ENCODE assay signal across 9 cellular contexts in the genomic region with DNA sequence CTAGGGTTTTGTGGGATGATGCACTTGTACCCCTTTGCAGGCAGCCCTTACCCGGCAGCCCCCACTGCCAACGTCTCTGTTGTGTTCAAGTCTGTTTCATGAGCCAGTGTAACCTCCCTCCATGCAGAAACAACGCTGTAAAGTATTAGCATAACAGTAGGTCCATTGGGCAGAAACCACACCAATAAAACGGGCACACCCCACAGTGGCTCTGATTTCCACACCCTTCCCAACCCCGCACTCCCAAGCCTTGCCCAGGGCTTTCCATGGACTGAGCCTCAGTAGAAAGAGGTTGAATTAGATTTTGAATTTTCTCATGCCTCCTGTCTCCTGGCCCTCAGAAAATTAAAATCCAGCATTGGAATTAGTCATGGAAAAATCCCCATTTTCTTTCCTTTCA.
"Had no signal": no experiment of that assay in that cellular context is flagged by ENCODE, and none has a peak within 500 bp of the region (broad histone marks: within the 10 kb centered on the region; RNA-seq: fewer than 3 reads in every experiment).

No MANE protein-coding gene starts in this region.

- DNase-seq: GM23248, GOT3, H7, HFFc6, IMR-90 had no signal

- FAIRE-seq: HTR-8/SVneo, K562 had no signal

- H3K4me3 ChIP-seq: GM23248, HAP-1, K562 had no signal

- ATAC-seq: HCT116, K562 had no signal

- H3K27ac Mint-ChIP-seq: HFFc6 had no signal

- H3K4me3 Mint-ChIP-seq: HFFc6 had no signal

- H3K9ac ChIP-seq: GM23248 had no signal

- H2AFZ ChIP-seq: GM23248 had no signal

- H3K27ac ChIP-seq: GM23248 had no signal

- H3K36me3 ChIP-seq: HAP-1 had no signal

- H3K4me1 ChIP-seq: HAP-1 had no signal

- H3K9me3 ChIP-seq: HAP-1 had no signal

- H3K9me3 Mint-ChIP-seq: HFFc6 had no signal
